In genomic region chrX:76149160-76149841, GRCh38 we compare ENCODE assay signal across 8 cellular contexts. TPM values are rescaled to one million over a fixed set of nuclear protein-coding genes. Genes with fewer than 3 reads are reported as not detected.
DNase-seq lines count a peak whose midpoint lies in the region; ATAC-seq and TF ChIP-seq lines count a peak whose summit lies in the region.
"Not testable (repeated sequence)": the region's sequence is repeated elsewhere in the genome, so short reads cannot be mapped to it uniquely, and the experiment has no call there.

No MANE protein-coding gene starts in this region.

- BruUV-seq in HCT116 (replicated peaks; lab: Mats Ljungman, UMichigan); PC-3 (replicated peaks; lab: Mats Ljungman, UMichigan): not testable (repeated sequence)

- H4K20me1 ChIP-seq in BLaER1; HCT116 (ENCODE audit: insufficient read depth); PC-3 (ENCODE audit: low read length); osteoblast (ENCODE audit: insufficient read depth, low read length): not testable (repeated sequence)

- not testable (repeated sequence) for H3K9ac ChIP-seq in BLaER1; HCT116 (ENCODE audit: low read length)
- peak overlapping the region; percentile 69 for H3K9ac ChIP-seq in PC-3 (ENCODE audit: low read length)

- POLR2A ChIA-PET in HCT116 (lab: Charles Lee); PC-3 (lab: Charles Lee; ENCODE audit: unreplicated experiment): not testable (repeated sequence)

- H2AFZ ChIP-seq in HCT116 (ENCODE audit: low read depth, low read length, poor library complexity, severe bottlenecking); PC-3 (ENCODE audit: low read length); osteoblast (ENCODE audit: low read length): not testable (repeated sequence)

- not testable (repeated sequence) for H3K9me3 ChIP-seq in BLaER1; HCT116 (ENCODE audit: control insufficient read depth in 1 of 2, insufficient read depth in 1 of 2, low read depth in 1 of 2, low read length in 2 of 2); PC-3 (ENCODE audit: low read length); osteoblast (ENCODE audit: low read depth, low read length)

- H3K27ac Mint-ChIP-seq in activated naive CD4-positive, alpha-beta T cell treated with anti-CD3 and anti-CD28 coated beads for 36 hours, result peak overlapping the region; percentile 98

- RAD21 ChIA-PET in HCT116 (lab: Charles Lee; ENCODE audit: low non-redundant PET in 1 of 2, low total read pairs in 2 of 2, uncharacterized antibody in 2 of 2, unreplicated experiment in 2 of 2), result not testable (repeated sequence)

- not testable (repeated sequence) for TF ChIP-seq RAD21 in HCT116 (IDR thresholded peaks at IDR 0.05; ENCODE audit: low read depth)

- peaks cover 26% of the 10 kb centered on the region for H3K4me1 ChIP-seq in BLaER1
- peaks cover 11 to 17% of the 10 kb centered on the region in 2 experiments; a peak in 3 of 4 replicates for H3K4me1 ChIP-seq in HCT116 (ENCODE audit: control insufficient read depth in 1 of 2, insufficient read depth in 2 of 2, low read length in 2 of 2)
- peaks cover 22% of the 10 kb centered on the region for H3K4me1 ChIP-seq in PC-3 (ENCODE audit: insufficient read depth, low read length)
- peaks cover 16% of the 10 kb centered on the region for H3K4me1 ChIP-seq in osteoblast (ENCODE audit: insufficient read depth, low read length)

- not testable (repeated sequence) for H3K27me3 ChIP-seq in BLaER1; HCT116 (ENCODE audit: insufficient read depth, low read length); PC-3 (ENCODE audit: low read length); osteoblast (ENCODE audit: insufficient read depth, low read length)

- not testable (repeated sequence) for TF ChIP-seq POLR2A in HCT116 (IDR thresholded peaks at IDR 0.05; ENCODE audit: borderline replicate concordance, extremely low read depth, insufficient read depth, insufficient read length)

- H3K4me2 ChIP-seq in BLaER1 (peak overlapping the region; percentile 85), osteoblast (ENCODE audit: insufficient read depth, low read length) (peak overlapping the region; percentile 74)
- not testable (repeated sequence) for H3K4me2 ChIP-seq in HCT116 (ENCODE audit: low read length); PC-3 (ENCODE audit: low read length)

- H3K4me3 ChIP-seq in BLaER1, result 0 out of 2 replicates have a peak overlapping the region, but pooled peaks have one; percentile 57
- not testable (repeated sequence) for H3K4me3 ChIP-seq in HCT116 (replicated peaks in 1 of 2; ENCODE audit: low read depth in 1 of 2, low read length in 2 of 2); osteoblast (ENCODE audit: insufficient read depth, low read length)
- H3K4me3 ChIP-seq in PC-3 (ENCODE audit: low read length), result peak overlapping the region; percentile 53; the same call in 1 of the 2 replicates

- TF ChIP-seq CTCF in HCT116 (IDR thresholded peaks at IDR 0.05 in 2 of 3, conservative IDR thresholded peaks at IDR 0.05 in 1 of 3; ENCODE audit: borderline replicate concordance in 1 of 3, insufficient read depth in 1 of 3, low read depth in 2 of 3, low read length in 2 of 3); PC-3 (conservative IDR thresholded peaks at IDR 0.05; ENCODE audit: low read depth, low read length); osteoblast (IDR thresholded peaks at IDR 0.05; ENCODE audit: extremely low read depth, low read depth, low read length): not testable (repeated sequence)

- not testable (repeated sequence) for H3K27me3 Mint-ChIP-seq in activated naive CD4-positive, alpha-beta T cell treated with anti-CD3 and anti-CD28 coated beads for 36 hours (ENCODE audit: low read depth)

- not testable (repeated sequence) for H3F3A ChIP-seq in PC-3 (ENCODE audit: low read length, unreplicated experiment)

- H3K9me2 ChIP-seq in HCT116 (ENCODE audit: insufficient read depth); PC-3 (replicated peaks; ENCODE audit: low read length): not testable (repeated sequence)

- intact Hi-C loops in HCT116 (cut with micrococcal nuclease) (loop anchor here (5.0 kb wide), 1 partner anchor 103 kb away; no protein-coding TSS in a partner anchor), PC-3 (cut with micrococcal nuclease) (loop anchor here (5.0 kb wide), 1 partner anchor 103 kb away; no protein-coding TSS in a partner anchor)
- intact Hi-C loops in activated naive CD4-positive, alpha-beta T cell treated with anti-CD3 and anti-CD28 coated beads for 36 hours (cut with micrococcal nuclease), result loop anchor here (5.0 kb wide), 3 partner anchors 103 to 1537 kb away; partner anchors contain the start of gene RLIM
- intact Hi-C loops in Right ventricle myocardium superior (cut with DNase I), result not testable (repeated sequence)

- CTCF ChIA-PET in HCT116 (lab: Charles Lee); PC-3 (lab: Charles Lee); activated naive CD4-positive, alpha-beta T cell treated with anti-CD3 and anti-CD28 coated beads for 36 hours (lab: Charles Lee): not testable (repeated sequence)

- H3K79me2 ChIP-seq in HCT116 (ENCODE audit: insufficient read depth, low read length); PC-3 (ENCODE audit: low read length); osteoblast (ENCODE audit: insufficient read depth, low read length): not testable (repeated sequence)

- H3K9me3 Mint-ChIP-seq in activated naive CD4-positive, alpha-beta T cell treated with anti-CD3 and anti-CD28 coated beads for 36 hours, result not testable (repeated sequence)

- not testable (repeated sequence) for H3K36me3 Mint-ChIP-seq in activated naive CD4-positive, alpha-beta T cell treated with anti-CD3 and anti-CD28 coated beads for 36 hours (ENCODE audit: low read depth)

- ATAC-seq in GM19035 (IDR thresholded peaks at IDR 0.05; ENCODE audit: unreplicated experiment), result peak; percentile 49
- ATAC-seq in HCT116, result peak; percentile 71
- ATAC-seq in HG03159 (IDR thresholded peaks at IDR 0.05; ENCODE audit: unreplicated experiment), result peak; percentile 54
- ATAC-seq in PC-3, result peak; percentile 52
- peak; percentile 84 for ATAC-seq in Right ventricle myocardium superior (ENCODE audit: poor library complexity)

- not testable (repeated sequence) for H3K27ac ChIP-seq in BLaER1; osteoblast (ENCODE audit: low read depth, low read length)
- peak overlapping the region; percentile 71; the same call in 1 of the 2 replicates for H3K27ac ChIP-seq in HCT116 (ENCODE audit: low read depth, low read length)
- H3K27ac ChIP-seq in PC-3 (ENCODE audit: low read length), result peak overlapping the region; percentile 93

- H3K4me1 Mint-ChIP-seq in activated naive CD4-positive, alpha-beta T cell treated with anti-CD3 and anti-CD28 coated beads for 36 hours (ENCODE audit: low read depth), result not testable (repeated sequence)

- not testable (repeated sequence) for DNase-seq in HCT116 (ENCODE audit: low read depth, low spot score); PC-3; activated naive CD4-positive, alpha-beta T cell treated with anti-CD3 and anti-CD28 coated beads for 36 hours; Right ventricle myocardium superior; osteoblast (ENCODE audit: insufficient read length, low spot score, missing footprints)

- H3K36me3 ChIP-seq in BLaER1; HCT116 (ENCODE audit: control insufficient read depth in 1 of 2, insufficient read depth in 2 of 2, low read length in 2 of 2); PC-3 (ENCODE audit: low read depth, low read length); osteoblast (ENCODE audit: insufficient read depth, low read length): not testable (repeated sequence)

- peak overlapping the region; percentile 80 for H3K4me3 Mint-ChIP-seq in activated naive CD4-positive, alpha-beta T cell treated with anti-CD3 and anti-CD28 coated beads for 36 hours

RNA-seq across cellular contexts. Expression of gene PBDC1, which starts 23.6 kb away (rescaled TPM):
- total RNA-seq in HCT116 (2021; ENCODE audit: unreplicated experiment), result 23.5 TPM
- 14.5 and 18.1 TPM in 2 replicates for polyA plus RNA-seq in HCT116 (2012)
- 16.2 and 21.1 TPM in 2 replicates for total RNA-seq in PC-3 (2014; rRNA removed)
- total RNA-seq in activated naive CD4-positive, alpha-beta T cell treated with anti-CD3 and anti-CD28 coated beads for 36 hours, result 10 to 100 TPM; 24.3 to 24.6 TPM
- 11.1 TPM for total RNA-seq in Right ventricle myocardium superior
- 13.4 and 14.7 TPM in 2 replicates for total RNA-seq in osteoblast
